Comparison of ENCODE assay signal across 9 cellular contexts in genomic region chr2:48946444-48947048, GRCh38.
DNase-seq lines count a peak whose midpoint lies in the region; ATAC-seq and TF ChIP-seq lines count a peak whose summit lies in the region.
"Had no signal": no experiment of that assay in that cellular context is flagged by ENCODE, and none has a peak within 500 bp of the region (broad histone marks: within the 10 kb centered on the region; RNA-seq: fewer than 3 reads in every experiment).

No MANE protein-coding gene starts in this region.

- H3K27ac Mint-ChIP-seq in activated CD4-positive, alpha-beta T cell treated with anti-CD3 and anti-CD28 coated beads, Interleukin-2, amount 10 ng/mL, durations not matched to agents 7 days and 5 days, result no peak overlapping the region
- H3K27ac Mint-ChIP-seq: dendritic cell treated with granulocyte-macrophage colony-stimulating factor and Interleukin-4, amounts not matched to agents 40 ng/mL and 50 ng/mL, for 4 days had no signal

- H3K27me3 ChIP-seq in gastroesophageal sphincter, result no peaks in the 10 kb centered on the region

- DNase-seq in ELF-1 (ENCODE audit: low read depth, low spot score) (peak; percentile 34), GM20000 (ENCODE audit: low spot score) (peak; percentile 68), NCI-H446 treated with DMSO at 0.1 percent for 48 hours (lab: John Stamatoyannopoulos, UW) (peak; percentile 44), omental fat pad (ENCODE audit: low spot score) (no peak), NCI-H1048 (lab: John Stamatoyannopoulos, UW) (no peak)
- DNase-seq in activated CD4-positive, alpha-beta T cell treated with anti-CD3 and anti-CD28 coated beads, Interleukin-2, amount 10 ng/mL, durations not matched to agents 7 days and 5 days, result peak; percentile 36

- H3K9me3 ChIP-seq in gastroesophageal sphincter, result no peaks in the 10 kb centered on the region

- H3K36me3 ChIP-seq in gastroesophageal sphincter, result no peaks in the 10 kb centered on the region

- no peak for TF ChIP-seq POLR2A in gastroesophageal sphincter (IDR thresholded peaks at IDR 0.05)

- H3K27me3 Mint-ChIP-seq in activated CD4-positive, alpha-beta T cell treated with anti-CD3 and anti-CD28 coated beads, Interleukin-2, amount 10 ng/mL, durations not matched to agents 7 days and 5 days, result peaks cover 1% of the 10 kb centered on the region

- H3K27ac ChIP-seq in gastroesophageal sphincter, result no peak overlapping the region

- CTCF ChIA-PET in activated CD4-positive, alpha-beta T cell treated with anti-CD3 and anti-CD28 coated beads, Interleukin-2, amount 10 ng/mL, durations not matched to agents 7 days and 5 days (lab: Charles Lee), result no interaction called here

- peaks cover 0 to 25% (median 4%) of the 10 kb centered on the region in 3 donors for H3K4me1 ChIP-seq in gastroesophageal sphincter

- 44 to 50% methylated on average over 2 of the region's 2 CpGs for whole genome bisulfite sequencing in gastroesophageal sphincter (ENCODE audit: low coverage in 1 of 2), 2 donors

- no peaks in the 10 kb centered on the region for H3K36me3 Mint-ChIP-seq in activated CD4-positive, alpha-beta T cell treated with anti-CD3 and anti-CD28 coated beads, Interleukin-2, amount 10 ng/mL, durations not matched to agents 7 days and 5 days (ENCODE audit: low read depth)

- POLR2A ChIA-PET in activated CD4-positive, alpha-beta T cell treated with anti-CD3 and anti-CD28 coated beads, Interleukin-2, amount 10 ng/mL, durations not matched to agents 7 days and 5 days (lab: Charles Lee), result no interaction called here

- TF ChIP-seq EP300 in gastroesophageal sphincter (IDR thresholded peaks at IDR 0.05), result no peak

- ATAC-seq in HG03457 (IDR thresholded peaks at IDR 0.05; ENCODE audit: unreplicated experiment), result peak; percentile 94
- peak; percentile 55 for ATAC-seq in gastroesophageal sphincter
- peak; percentile 85 for ATAC-seq in omental fat pad (ENCODE audit: low FRiP score)

- H3K4me3 ChIP-seq in gastroesophageal sphincter, result no peak overlapping the region

- H3K4me3 Mint-ChIP-seq in activated CD4-positive, alpha-beta T cell treated with anti-CD3 and anti-CD28 coated beads, Interleukin-2, amount 10 ng/mL, durations not matched to agents 7 days and 5 days, result no peak overlapping the region
- H3K4me3 Mint-ChIP-seq: dendritic cell treated with granulocyte-macrophage colony-stimulating factor and Interleukin-4, amounts not matched to agents 40 ng/mL and 50 ng/mL, for 4 days had no signal

- no peaks in the 10 kb centered on the region for H3K4me1 Mint-ChIP-seq in activated CD4-positive, alpha-beta T cell treated with anti-CD3 and anti-CD28 coated beads, Interleukin-2, amount 10 ng/mL, durations not matched to agents 7 days and 5 days

- no peaks in the 10 kb centered on the region for H3K9me3 Mint-ChIP-seq in activated CD4-positive, alpha-beta T cell treated with anti-CD3 and anti-CD28 coated beads, Interleukin-2, amount 10 ng/mL, durations not matched to agents 7 days and 5 days
- H3K9me3 Mint-ChIP-seq: dendritic cell treated with granulocyte-macrophage colony-stimulating factor and Interleukin-4, amounts not matched to agents 40 ng/mL and 50 ng/mL, for 4 days had no signal

- peak; percentile 56 for TF ChIP-seq CTCF in GM20000 (IDR thresholded peaks at IDR 0.05; ENCODE audit: extremely low read depth, missing control alignments)
- TF ChIP-seq CTCF in gastroesophageal sphincter (IDR thresholded peaks at IDR 0.05), result peak; percentile 89 to 95 (median 91)
- TF ChIP-seq CTCF in omental fat pad (IDR thresholded peaks at IDR 0.05), result peak in 1 of 3 donors; percentile 68

Comparison
In these comparisons a context has a peak if more than half of its experiments do, and no peak if none do; other contexts are left out.
1. DNase-seq: peak in ELF-1 (single experiment), GM20000 (single experiment), NCI-H446 treated with DMSO at 0.1 percent for 48 hours (single experiment) and activated CD4-positive, alpha-beta T cell treated with anti-CD3 and anti-CD28 coated beads, Interleukin-2, amount 10 ng/mL, durations not matched to agents 7 days and 5 days (single experiment); none in omental fat pad (single experiment) and NCI-H1048 (single experiment).
2. Peak in every context shown above with its lines, with median percentiles within 50 percentile points of each other: ATAC-seq.